In genomic region chr6:149248688-149249369, GRCh38 we compare ENCODE assay signal across 11 cellular contexts.
A peak's percentile ranks its signal among the peaks of the same experiment; 100 is the strongest.
DNase-seq lines count a peak whose midpoint lies in the region; ATAC-seq, FAIRE-seq and TF ChIP-seq lines count a peak whose summit lies in the region.
"Had no signal": no experiment of that assay in that cellular context is flagged by ENCODE, and none has a peak within 500 bp of the region (broad histone marks: within the 10 kb centered on the region; RNA-seq: fewer than 3 reads in every experiment).

No MANE protein-coding gene starts in this region.

- H2AFZ ChIP-seq in GM12878 (ENCODE audit: control insufficient read depth, low read depth, low read length): no peak overlapping the region

- H3K4me1 Mint-ChIP-seq in activated CD8-positive, alpha-beta memory T cell treated with anti-CD3 and anti-CD28 coated beads, Interleukin-2, amount 10 ng/mL, durations not matched to agents 7 days and 5 days: peaks cover 31% of the 10 kb centered on the region
- H3K4me1 Mint-ChIP-seq in osteocyte (ENCODE audit: unreplicated experiment): peaks cover 15% of the 10 kb centered on the region

- no peaks in the 10 kb centered on the region for H3K27me3 ChIP-seq in GM12878 (replicated peaks in 1 of 2; ENCODE audit: control insufficient read depth in 2 of 2, insufficient read depth in 2 of 2, low read length in 1 of 2)
- no peaks in the 10 kb centered on the region for H3K27me3 ChIP-seq in small intestine (ENCODE audit: control insufficient read depth in 2 of 2, insufficient read depth in 2 of 2, low read length in 2 of 2)

- TF ChIP-seq EP300 in GM12878 (IDR thresholded peaks at IDR 0.05; ENCODE audit: borderline replicate concordance in 1 of 2, control insufficient read depth in 1 of 2, low read depth in 2 of 2, low read length in 2 of 2): no peak

- H3K36me3 Mint-ChIP-seq in activated CD8-positive, alpha-beta memory T cell treated with anti-CD3 and anti-CD28 coated beads, Interleukin-2, amount 10 ng/mL, durations not matched to agents 7 days and 5 days: peaks cover 31% of the 10 kb centered on the region
- H3K36me3 Mint-ChIP-seq in osteocyte (ENCODE audit: unreplicated experiment): no peaks in the 10 kb centered on the region

- no peak for TF ChIP-seq POLR2A in GM12878 (IDR thresholded peaks at IDR 0.05; ENCODE audit: low read depth, low read length)

- SMC1A ChIA-PET in GM12878 (lab: Charles Lee; ENCODE audit: uncharacterized antibody, unreplicated experiment): interaction anchor here (0.7 to 1.2 kb wide), 3 partner anchors 9 to 34 kb away, joined by 3 read pairs; no protein-coding TSS in a partner anchor

- no peaks in the 10 kb centered on the region; the same call in 2 of the 3 replicates for H3K9me3 ChIP-seq in GM12878 (replicated peaks; ENCODE audit: control insufficient read depth, insufficient read depth, low read length)
- no peaks in the 10 kb centered on the region for H3K9me3 ChIP-seq in small intestine (ENCODE audit: control insufficient read depth, low read depth)

- H3K79me2 ChIP-seq in GM12878 (ENCODE audit: control insufficient read depth, insufficient read depth, low read length): no peaks in the 10 kb centered on the region

- no peaks in the 10 kb centered on the region for H3K27me3 Mint-ChIP-seq in activated CD8-positive, alpha-beta memory T cell treated with anti-CD3 and anti-CD28 coated beads, Interleukin-2, amount 10 ng/mL, durations not matched to agents 7 days and 5 days
- H3K27me3 Mint-ChIP-seq in osteocyte (ENCODE audit: unreplicated experiment): no peaks in the 10 kb centered on the region

- H3K9me3 Mint-ChIP-seq in activated CD8-positive, alpha-beta memory T cell treated with anti-CD3 and anti-CD28 coated beads, Interleukin-2, amount 10 ng/mL, durations not matched to agents 7 days and 5 days (ENCODE audit: low read depth): peaks cover 7% of the 10 kb centered on the region
- H3K9me3 Mint-ChIP-seq in osteocyte (ENCODE audit: unreplicated experiment): no peaks in the 10 kb centered on the region

- no peak for TF ChIP-seq RAD21 in GM12878 (IDR thresholded peaks at IDR 0.05; ENCODE audit: insufficient read depth, low read depth, low read length)

- H3K27ac Mint-ChIP-seq in activated CD8-positive, alpha-beta memory T cell treated with anti-CD3 and anti-CD28 coated beads, Interleukin-2, amount 10 ng/mL, durations not matched to agents 7 days and 5 days: peak overlapping the region; percentile 54
- no peak overlapping the region for H3K27ac Mint-ChIP-seq in osteocyte (ENCODE audit: unreplicated experiment)

- 38% methylated on average over 5 of the region's 5 CpGs for WGBS in GM12878 (ENCODE audit: insufficient coverage, insufficient replicate concordance, low lambda C conversion rate, missing lambda C conversion rate)
- WGBS in small intestine, 3 donors: 34 to 59% (median 58%) methylated on average over 5 of the region's 5 CpGs

- no peak overlapping the region for H3K4me3 Mint-ChIP-seq in activated CD8-positive, alpha-beta memory T cell treated with anti-CD3 and anti-CD28 coated beads, Interleukin-2, amount 10 ng/mL, durations not matched to agents 7 days and 5 days
- H3K4me3 Mint-ChIP-seq in osteocyte (ENCODE audit: unreplicated experiment): no peak overlapping the region

- BruUV-seq in GM12878 (replicated peaks; lab: Mats Ljungman, UMichigan): no TSS peak

- CTCF ChIA-PET in activated CD8-positive, alpha-beta memory T cell treated with anti-CD3 and anti-CD28 coated beads, Interleukin-2, amount 10 ng/mL, durations not matched to agents 7 days and 5 days (lab: Charles Lee): interaction anchor here (1.1 kb wide), 1 partner anchor 14 kb away, joined by 3 read pairs; no protein-coding TSS in a partner anchor
- CTCF ChIA-PET in GM12878 (lab: Yijun Ruan, JAX): no interaction called here

- H4K20me1 ChIP-seq in GM12878 (ENCODE audit: control insufficient read depth, insufficient read depth): no peaks in the 10 kb centered on the region

- DNase-seq in activated CD8-positive, alpha-beta memory T cell treated with anti-CD3 and anti-CD28 coated beads, Interleukin-2, amount 10 ng/mL, durations not matched to agents 7 days and 5 days: no peak
- no peak for DNase-seq in activated CD8-positive, alpha-beta memory T cell treated with anti-CD3 and anti-CD28 coated beads, Interleukin-2, amount 50 U/mL, for 4 hours
- DNase-seq in NCI-H774 (lab: John Stamatoyannopoulos, UW) (peak; percentile 34), GM12878 (ENCODE audit: low read depth, low spot score) (no peak), small intestine (peak; percentile 62), osteocyte (ENCODE audit: extremely low spot score, unreplicated experiment) (no peak)
- DNase-seq: heart right ventricle, NCI-H2029 had no signal

- FAIRE-seq in GM12878 (lab: Jason Lieb, UNC) (no peak), small intestine (lab: Jason Lieb, UNC) (no peak)

- POLR2A ChIA-PET in GM12878 (lab: Charles Lee): no interaction called here

- H3K4me3 ChIP-seq in GM12878 (no peak overlapping the region), small intestine (ENCODE audit: low read depth in 1 of 2, low read length in 2 of 2) (no peak overlapping the region)
- H3K4me3 ChIP-seq: heart right ventricle, SK-N-MC had no signal

- peaks cover 18% of the 10 kb centered on the region for H3K4me1 ChIP-seq in GM12878 (ENCODE audit: control insufficient read depth, insufficient read depth, low read length)
- H3K4me1 ChIP-seq in small intestine (ENCODE audit: control insufficient read depth in 2 of 2, insufficient read depth in 1 of 2, low read depth in 1 of 2, low read length in 1 of 2): no peaks in the 10 kb centered on the region

- H3K27ac ChIP-seq in GM12878 (ENCODE audit: control insufficient read depth, insufficient read depth) (no peak overlapping the region), small intestine (ENCODE audit: low read depth in 1 of 2, low read length in 1 of 2) (no peak overlapping the region)
- H3K27ac ChIP-seq: heart right ventricle, SK-N-MC had no signal

- H3K4me2 ChIP-seq in GM12878 (ENCODE audit: control insufficient read depth, insufficient read depth): no peak overlapping the region

- in situ Hi-C loops in GM12878 (cut with MboI): no loop called here

- H3K36me3 ChIP-seq in GM12878 (ENCODE audit: control insufficient read depth in 2 of 2, insufficient read depth in 2 of 2, low read length in 1 of 2) (no peaks in the 10 kb centered on the region), small intestine (ENCODE audit: control insufficient read depth in 2 of 2, insufficient read depth in 2 of 2, low read length in 2 of 2) (no peaks in the 10 kb centered on the region)
- H3K36me3 ChIP-seq: heart right ventricle had no signal

- RAD21 ChIA-PET in GM12878 (lab: Charles Lee; ENCODE audit: unreplicated experiment): no interaction called here

- intact Hi-C loops in GM12878 (cut with micrococcal nuclease; ENCODE audit: unreplicated experiment): no loop called here

- ATAC-seq in activated CD8-positive, alpha-beta memory T cell treated with anti-CD3 and anti-CD28 coated beads, Interleukin-2, amount 10 ng/mL, durations not matched to agents 7 days and 5 days: no peak
- ATAC-seq in GM12878 (peak; percentile 37), HG03159 (IDR thresholded peaks at IDR 0.05; ENCODE audit: unreplicated experiment) (no peak), GM18861 (IDR thresholded peaks at IDR 0.05; ENCODE audit: unreplicated experiment) (no peak)

- TF ChIP-seq CTCF in GM12878 (IDR thresholded peaks at IDR 0.05 in 2 of 3, conservative IDR thresholded peaks at IDR 0.05 in 1 of 3; ENCODE audit: control insufficient read depth in 2 of 3, extremely low read depth in 1 of 3, insufficient read depth in 1 of 3, low read depth in 3 of 3, low read length in 3 of 3) (no peak), osteocyte (IDR thresholded peaks at IDR 0.05) (no peak)

- H3K9ac ChIP-seq in GM12878 (ENCODE audit: control insufficient read depth, insufficient read depth, low read length): no peak overlapping the region

TF ChIP-seq in GM12878, 131 proteins besides CTCF, POLR2A, EP300 and RAD21:
- no peak for TF ChIP-seq MYC (IDR thresholded peaks at IDR 0.05; ENCODE audit: insufficient read depth, insufficient read length, insufficient replicate concordance, low read length, severe bottlenecking)
- TF ChIP-seq NBN (IDR thresholded peaks at IDR 0.05): peak; percentile 74
- TF ChIP-seq WRNIP1 (IDR thresholded peaks at IDR 0.05; ENCODE audit: borderline replicate concordance, low read depth, low read length): no peak
- 0 out of 2 replicates have a peak, but pooled peaks have one; percentile 14 for TF ChIP-seq GABPA (IDR thresholded peaks at IDR 0.05; ENCODE audit: low read depth)
- TF ChIP-seq IKZF2 (IDR thresholded peaks at IDR 0.05): 0 out of 4 replicates have a peak, but pooled peaks of 1 of the 2 experiments have one; percentile 47
- TF ChIP-seq, protein P1, sequence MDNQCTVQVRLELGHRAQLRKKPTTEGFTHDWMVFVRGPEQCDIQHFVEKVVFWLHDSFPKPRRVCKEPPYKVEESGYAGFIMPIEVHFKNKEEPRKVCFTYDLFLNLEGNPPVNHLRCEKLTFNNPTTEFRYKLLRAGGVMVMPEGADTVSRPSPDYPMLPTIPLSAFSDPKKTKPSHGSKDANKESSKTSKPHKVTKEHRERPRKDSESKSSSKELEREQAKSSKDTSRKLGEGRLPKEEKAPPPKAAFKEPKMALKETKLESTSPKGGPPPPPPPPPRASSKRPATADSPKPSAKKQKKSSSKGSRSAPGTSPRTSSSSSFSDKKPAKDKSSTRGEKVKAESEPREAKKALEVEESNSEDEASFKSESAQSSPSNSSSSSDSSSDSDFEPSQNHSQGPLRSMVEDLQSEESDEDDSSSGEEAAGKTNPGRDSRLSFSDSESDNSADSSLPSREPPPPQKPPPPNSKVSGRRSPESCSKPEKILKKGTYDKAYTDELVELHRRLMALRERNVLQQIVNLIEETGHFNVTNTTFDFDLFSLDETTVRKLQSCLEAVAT (IDR thresholded peaks at IDR 0.05): 0 out of 2 replicates have a peak, but pooled peaks have one; percentile 32
- TF ChIP-seq GATAD2B (conservative IDR thresholded peaks at IDR 0.05; ENCODE audit: low read depth): no peak

Comparison
In these comparisons a context has a peak if more than half of its experiments do, and no peak if none do; other contexts are left out.
1. DNase-seq: peak in NCI-H774 (single experiment) and small intestine (single experiment); none in activated CD8-positive, alpha-beta memory T cell treated with anti-CD3 and anti-CD28 coated beads, Interleukin-2, amount 10 ng/mL, durations not matched to agents 7 days and 5 days (single experiment), activated CD8-positive, alpha-beta memory T cell treated with anti-CD3 and anti-CD28 coated beads, Interleukin-2, amount 50 U/mL, for 4 hours (single experiment), GM12878 (single experiment) and osteocyte (single experiment).